13 cellular contexts compared by ENCODE assay signal in genomic region chr2:96427917-96428316, GRCh38.
DNase-seq lines count a peak whose midpoint lies in the region; ATAC-seq and TF ChIP-seq lines count a peak whose summit lies in the region.
"Had no signal": no experiment of that assay in that cellular context is flagged by ENCODE, and none has a peak within 500 bp of the region (broad histone marks: within the 10 kb centered on the region; RNA-seq: fewer than 3 reads in every experiment).

No MANE protein-coding gene starts in this region.

- ATAC-seq in HG03442 (IDR thresholded peaks at IDR 0.05; ENCODE audit: unreplicated experiment), result no peak
- no peak for ATAC-seq in GM18870 (IDR thresholded peaks at IDR 0.05; ENCODE audit: unreplicated experiment)
- ATAC-seq in HG02759 (IDR thresholded peaks at IDR 0.05; ENCODE audit: unreplicated experiment), result no peak
- ATAC-seq: gastroesophageal sphincter had no signal

- in situ Hi-C loops in Caki2 (cut with HindIII; ENCODE audit: low pct_unique_long_range_greater_than_20kb, low sequenced_read_pairs) (no loop called here), astrocyte of the spinal cord (cut with HindIII; ENCODE audit: low sequenced_read_pairs) (no loop called here)

- no peak for TF ChIP-seq CTCF in astrocyte of the spinal cord (IDR thresholded peaks at IDR 0.05; ENCODE audit: low read depth, low read length)

- H3K4me3 ChIP-seq in astrocyte of the spinal cord (ENCODE audit: low read depth, low read length), result no peak overlapping the region
- H3K4me3 ChIP-seq: gastroesophageal sphincter, SK-N-MC had no signal

- peak; percentile 94 for DNase-seq in Caki2 (ENCODE audit: low read depth)
- DNase-seq in HT-29 (ENCODE audit: low spot score), result peak; percentile 95
- DNase-seq in astrocyte of the spinal cord (ENCODE audit: low read depth, low spot score), result peak; percentile 48
- DNase-seq in lung microvascular endothelial cell (ENCODE audit: low read depth in 2 of 2), result peak; percentile 56 to 61
- DNase-seq in NCI-H1436 (lab: John Stamatoyannopoulos, UW), result no peak
- DNase-seq: GOT3, Karpas-422, natural killer cell had no signal
